Comparison of ENCODE assay signal across 10 cellular contexts in the genomic region with DNA sequence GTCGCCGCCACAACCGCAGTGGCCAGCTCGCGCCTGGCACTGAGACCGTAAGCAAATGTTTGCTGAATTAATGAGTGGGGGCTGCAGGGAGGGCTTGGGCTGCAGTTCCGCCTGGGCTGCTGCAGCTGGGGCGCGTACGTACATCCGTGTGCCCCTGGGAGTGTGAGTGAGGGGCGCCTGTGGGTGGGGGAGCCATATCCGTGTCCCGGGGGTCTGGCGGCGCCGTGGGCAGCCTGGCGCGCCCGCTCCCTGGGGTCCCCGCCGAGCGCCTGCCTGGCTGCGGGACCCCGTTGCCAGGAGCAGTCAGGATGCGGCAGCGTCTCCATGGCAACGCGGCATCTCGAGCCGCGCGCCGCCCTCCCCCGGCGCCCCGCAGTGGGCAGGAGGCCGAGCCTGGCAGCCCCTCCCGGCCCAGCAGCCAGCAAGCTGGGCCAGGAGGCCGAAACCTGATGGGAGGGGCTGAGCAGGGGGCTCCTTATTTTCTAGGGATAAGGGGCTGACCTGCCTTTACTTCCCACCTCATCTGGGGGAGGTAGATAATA. TPM values are rescaled to one million over a fixed set of nuclear protein-coding genes. Genes with fewer than 3 reads are reported as not detected.
DNase-seq lines count a peak whose midpoint lies in the region; ATAC-seq lines count a peak whose summit lies in the region.
"Had no signal": no experiment of that assay in that cellular context is flagged by ENCODE, and none has a peak within 500 bp of the region (broad histone marks: within the 10 kb centered on the region; RNA-seq: fewer than 3 reads in every experiment).

No MANE protein-coding gene starts in this region.

- DNase-seq in ELF-1 (ENCODE audit: low read depth, low spot score) (peak; percentile 60), NCI-H1092 treated with DMSO at 0.1 percent for 48 hours (lab: John Stamatoyannopoulos, UW) (peak; percentile 59), cerebellar cortex (ENCODE audit: low spot score) (peak; percentile 78), AG08395 (ENCODE audit: low spot score) (no peak)
- DNase-seq in natural killer cell treated with Interleukin-12 subunit alpha and Interleukin-12 subunit beta and Interleukin-15 and Interleukin-18, amount 100 ng/mL, for 72 hours (ENCODE audit: low spot score) = no peak
- DNase-seq: erythroblast, NCI-H187 treated with DMSO at 0.1 percent for 48 hours had no signal

- no peaks in the 10 kb centered on the region for H3K9me3 Mint-ChIP-seq in natural killer cell treated with Interleukin-12 subunit alpha and Interleukin-12 subunit beta and Interleukin-15 and Interleukin-18, amount 100 ng/mL, for 72 hours

- H3K27me3 Mint-ChIP-seq in natural killer cell treated with Interleukin-12 subunit alpha and Interleukin-12 subunit beta and Interleukin-15 and Interleukin-18, amount 100 ng/mL, for 72 hours = peaks cover 5 to 10% of the 10 kb centered on the region in 2 donors

- no peak for ATAC-seq in natural killer cell treated with Interleukin-12 subunit alpha and Interleukin-12 subunit beta and Interleukin-15 and Interleukin-18, amount 100 ng/mL, for 72 hours
- ATAC-seq in GM18519 (IDR thresholded peaks at IDR 0.05; ENCODE audit: low FRiP score, unreplicated experiment) = no peak
- no peak for ATAC-seq in GM18498 (IDR thresholded peaks at IDR 0.05; ENCODE audit: unreplicated experiment)

- peak overlapping the region; percentile 17 for H3K4me3 Mint-ChIP-seq in natural killer cell treated with Interleukin-12 subunit alpha and Interleukin-12 subunit beta and Interleukin-15 and Interleukin-18, amount 100 ng/mL, for 72 hours

- H3K27ac Mint-ChIP-seq in natural killer cell treated with Interleukin-12 subunit alpha and Interleukin-12 subunit beta and Interleukin-15 and Interleukin-18, amount 100 ng/mL, for 72 hours = no peak overlapping the region

- H3K36me3 Mint-ChIP-seq in natural killer cell treated with Interleukin-12 subunit alpha and Interleukin-12 subunit beta and Interleukin-15 and Interleukin-18, amount 100 ng/mL, for 72 hours = no peaks in the 10 kb centered on the region

- H3K4me1 Mint-ChIP-seq in natural killer cell treated with Interleukin-12 subunit alpha and Interleukin-12 subunit beta and Interleukin-15 and Interleukin-18, amount 100 ng/mL, for 72 hours (ENCODE audit: low read depth in 2 of 2) = peaks cover 8 to 27% of the 10 kb centered on the region in 2 donors

RNA-seq across cellular contexts. Expression of a gene that starts 31.3 kb away (rescaled TPM):
- total RNA-seq in natural killer cell treated with Interleukin-12 subunit alpha and Interleukin-12 subunit beta and Interleukin-15 and Interleukin-18, amount 100 ng/mL, for 72 hours = not detected
- total RNA-seq: T-helper 2 cell treated with Interferon-gamma antibody and Interleukin-4, amounts not matched to agents 100 ng/mL and 5 ng/mL, for 36 hours had no signal

Comparison
In these comparisons a context has a peak if more than half of its experiments do, and no peak if none do; other contexts are left out.
1. DNase-seq: peak in ELF-1 (single experiment), NCI-H1092 treated with DMSO at 0.1 percent for 48 hours (single experiment) and cerebellar cortex (single experiment); none in natural killer cell treated with Interleukin-12 subunit alpha and Interleukin-12 subunit beta and Interleukin-15 and Interleukin-18, amount 100 ng/mL, for 72 hours (single experiment) and AG08395 (single experiment).